5 cellular contexts compared by ENCODE assay signal in genomic region chr5:127153521-127153920, GRCh38.
A peak's percentile ranks its signal among the peaks of the same experiment; 100 is the strongest.
TF ChIP-seq lines count a peak whose summit lies in the region.

No MANE protein-coding gene starts in this region.

TF ChIP-seq in SK-N-SH treated with all-trans-retinoic acid at 6 μM for 48 hours, 23 proteins besides CTCF, POLR2A, EP300 and RAD21:
- peak; percentile 47; the same call in 1 of the 2 replicates for TF ChIP-seq ZNF8 (CRISPR knock-in tag; IDR thresholded peaks at IDR 0.05)
- TF ChIP-seq PPARA (CRISPR knock-in tag; IDR thresholded peaks at IDR 0.05; ENCODE audit: borderline replicate concordance): no peak

TF ChIP-seq in SK-N-SH, 30 proteins besides CTCF, POLR2A, EP300 and RAD21:
- TF ChIP-seq JUND (IDR thresholded peaks at IDR 0.05): no peak
- TF ChIP-seq SMC3 (IDR thresholded peaks at IDR 0.05; ENCODE audit: low read depth, low read length): no peak
- TF ChIP-seq SIN3A (IDR thresholded peaks at IDR 0.05; ENCODE audit: borderline replicate concordance, low read depth, low read length): no peak
- no peak for TF ChIP-seq RXRA (IDR thresholded peaks at IDR 0.05; ENCODE audit: borderline replicate concordance, low read depth)
- no peak for TF ChIP-seq NFIC (IDR thresholded peaks at IDR 0.05; ENCODE audit: borderline replicate concordance)
- no peak for TF ChIP-seq MEF2A (IDR thresholded peaks at IDR 0.05; ENCODE audit: borderline replicate concordance, low read depth)
- no peak for TF ChIP-seq TCF12 (IDR thresholded peaks at IDR 0.05)
- no peak for TF ChIP-seq CHD2 (IDR thresholded peaks at IDR 0.05; ENCODE audit: low read length, partially characterized antibody)
- TF ChIP-seq, protein P1, sequence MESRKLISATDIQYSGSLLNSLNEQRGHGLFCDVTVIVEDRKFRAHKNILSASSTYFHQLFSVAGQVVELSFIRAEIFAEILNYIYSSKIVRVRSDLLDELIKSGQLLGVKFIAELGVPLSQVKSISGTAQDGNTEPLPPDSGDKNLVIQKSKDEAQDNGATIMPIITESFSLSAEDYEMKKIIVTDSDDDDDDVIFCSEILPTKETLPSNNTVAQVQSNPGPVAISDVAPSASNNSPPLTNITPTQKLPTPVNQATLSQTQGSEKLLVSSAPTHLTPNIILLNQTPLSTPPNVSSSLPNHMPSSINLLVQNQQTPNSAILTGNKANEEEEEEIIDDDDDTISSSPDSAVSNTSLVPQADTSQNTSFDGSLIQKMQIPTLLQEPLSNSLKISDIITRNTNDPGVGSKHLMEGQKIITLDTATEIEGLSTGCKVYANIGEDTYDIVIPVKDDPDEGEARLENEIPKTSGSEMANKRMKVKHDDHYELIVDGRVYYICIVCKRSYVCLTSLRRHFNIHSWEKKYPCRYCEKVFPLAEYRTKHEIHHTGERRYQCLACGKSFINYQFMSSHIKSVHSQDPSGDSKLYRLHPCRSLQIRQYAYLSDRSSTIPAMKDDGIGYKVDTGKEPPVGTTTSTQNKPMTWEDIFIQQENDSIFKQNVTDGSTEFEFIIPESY (IDR thresholded peaks at IDR 0.05; ENCODE audit: borderline replicate concordance, low read depth): no peak
- TF ChIP-seq RFX5 (IDR thresholded peaks at IDR 0.05; ENCODE audit: low read length): no peak
- TF ChIP-seq RCOR1 (IDR thresholded peaks at IDR 0.05; ENCODE audit: low read length): no peak
- no peak for TF ChIP-seq IRF3 (IDR thresholded peaks at IDR 0.05; ENCODE audit: low read depth, low read length)
- TF ChIP-seq NRF1 (IDR thresholded peaks at IDR 0.05; ENCODE audit: low read depth, low read length): no peak
- no peak for TF ChIP-seq FOXJ3 (CRISPR knock-in tag; IDR thresholded peaks at IDR 0.05)
- TF ChIP-seq FOXM1 (IDR thresholded peaks at IDR 0.05; ENCODE audit: low read depth): no peak
- no peak for TF ChIP-seq TAF1 (IDR thresholded peaks at IDR 0.05; ENCODE audit: borderline replicate concordance, low read depth, low read length)

TF ChIP-seq in HEK293, 187 proteins besides CTCF, POLR2A, EP300 and RAD21:
- TF ChIP-seq ZNF132 (tag by site-specific recombination; IDR thresholded peaks at IDR 0.05; ENCODE audit: borderline replicate concordance) (no peak), GLI4 (tag by site-specific recombination; IDR thresholded peaks at IDR 0.05) (no peak), ZNF596 (tag by site-specific recombination; IDR thresholded peaks at IDR 0.05) (no peak), ZNF610 (tag by site-specific recombination; IDR thresholded peaks at IDR 0.05; ENCODE audit: borderline replicate concordance) (no peak), ZNF155 (tag by site-specific recombination; IDR thresholded peaks at IDR 0.05) (no peak), ZNF146 (tag by site-specific recombination; IDR thresholded peaks at IDR 0.05) (peak; percentile 95), ZNF223 (tag by site-specific recombination; IDR thresholded peaks at IDR 0.05) (no peak)
- TF ChIP-seq, protein P2, sequence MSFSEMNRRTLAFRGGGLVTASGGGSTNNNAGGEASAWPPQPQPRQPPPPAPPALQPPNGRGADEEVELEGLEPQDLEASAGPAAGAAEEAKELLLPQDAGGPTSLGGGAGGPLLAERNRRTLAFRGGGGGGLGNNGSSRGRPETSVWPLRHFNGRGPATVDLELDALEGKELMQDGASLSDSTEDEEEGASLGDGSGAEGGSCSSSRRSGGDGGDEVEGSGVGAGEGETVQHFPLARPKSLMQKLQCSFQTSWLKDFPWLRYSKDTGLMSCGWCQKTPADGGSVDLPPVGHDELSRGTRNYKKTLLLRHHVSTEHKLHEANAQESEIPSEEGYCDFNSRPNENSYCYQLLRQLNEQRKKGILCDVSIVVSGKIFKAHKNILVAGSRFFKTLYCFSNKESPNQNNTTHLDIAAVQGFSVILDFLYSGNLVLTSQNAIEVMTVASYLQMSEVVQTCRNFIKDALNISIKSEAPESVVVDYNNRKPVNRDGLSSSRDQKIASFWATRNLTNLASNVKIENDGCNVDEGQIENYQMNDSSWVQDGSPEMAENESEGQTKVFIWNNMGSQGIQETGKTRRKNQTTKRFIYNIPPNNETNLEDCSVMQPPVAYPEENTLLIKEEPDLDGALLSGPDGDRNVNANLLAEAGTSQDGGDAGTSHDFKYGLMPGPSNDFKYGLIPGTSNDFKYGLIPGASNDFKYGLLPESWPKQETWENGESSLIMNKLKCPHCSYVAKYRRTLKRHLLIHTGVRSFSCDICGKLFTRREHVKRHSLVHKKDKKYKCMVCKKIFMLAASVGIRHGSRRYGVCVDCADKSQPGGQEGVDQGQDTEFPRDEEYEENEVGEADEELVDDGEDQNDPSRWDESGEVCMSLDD (tag by site-specific recombination; IDR thresholded peaks at IDR 0.05): no peak

TF ChIP-seq in K562, 482 proteins besides CTCF, POLR2A, EP300 and RAD21:
- TF ChIP-seq KDM1A (IDR thresholded peaks at IDR 0.05): peak; percentile 23 to 29; a peak in 1 of 4 replicates
- peak; percentile 95 for TF ChIP-seq ZNF146 (CRISPR knock-in tag; IDR thresholded peaks at IDR 0.05; ENCODE audit: unreplicated experiment)
- TF ChIP-seq RBM17 (IDR thresholded peaks at IDR 0.05; ENCODE audit: borderline replicate concordance, low read depth, low read length): no peak

TF ChIP-seq in H1, 55 proteins besides CTCF, POLR2A, EP300 and RAD21:
- TF ChIP-seq, protein P3, sequence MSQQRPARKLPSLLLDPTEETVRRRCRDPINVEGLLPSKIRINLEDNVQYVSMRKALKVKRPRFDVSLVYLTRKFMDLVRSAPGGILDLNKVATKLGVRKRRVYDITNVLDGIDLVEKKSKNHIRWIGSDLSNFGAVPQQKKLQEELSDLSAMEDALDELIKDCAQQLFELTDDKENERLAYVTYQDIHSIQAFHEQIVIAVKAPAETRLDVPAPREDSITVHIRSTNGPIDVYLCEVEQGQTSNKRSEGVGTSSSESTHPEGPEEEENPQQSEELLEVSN (IDR thresholded peaks at IDR 0.05): no peak
- TF ChIP-seq POU5F1 (IDR thresholded peaks at IDR 0.05; ENCODE audit: low read depth, low read length): no peak
- TF ChIP-seq GTF2F1 (IDR thresholded peaks at IDR 0.05; ENCODE audit: borderline replicate concordance, low read depth, low read length): no peak
- TF ChIP-seq MAFK (IDR thresholded peaks at IDR 0.05; ENCODE audit: low read depth, low read length): no peak
- TF ChIP-seq FOSL1 (IDR thresholded peaks at IDR 0.05; ENCODE audit: insufficient read depth, low read depth, low read length): no peak
- TF ChIP-seq KDM1A (IDR thresholded peaks at IDR 0.05; ENCODE audit: borderline replicate concordance, low read length): peak; percentile 15; the same call in 1 of the 2 replicates
